Comparison of ENCODE assay signal across 18 cellular contexts in the genomic region with DNA sequence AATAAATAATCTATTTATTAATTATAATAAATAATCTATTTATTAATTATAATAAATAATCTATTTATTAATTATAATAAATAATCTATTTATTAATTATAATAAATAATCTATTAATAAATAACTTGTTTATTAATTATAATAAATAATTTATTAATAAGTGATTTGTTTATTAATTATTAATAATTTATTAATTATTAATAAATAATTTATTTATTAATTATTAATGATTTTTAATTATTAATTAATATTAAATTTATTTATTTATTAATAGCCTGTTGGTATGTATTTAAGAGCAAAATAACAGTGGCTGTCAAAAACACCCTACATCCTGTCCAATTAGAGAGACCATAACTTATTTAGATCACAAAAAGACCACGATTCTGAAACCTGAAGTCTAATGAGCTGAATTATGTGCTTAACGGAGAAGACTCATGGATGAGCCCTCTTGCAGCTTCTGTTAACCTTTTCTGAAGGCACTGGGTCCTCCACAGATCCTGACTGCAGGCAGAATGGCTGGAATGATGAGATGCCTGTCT.
"Had no signal": no experiment of that assay in that cellular context is flagged by ENCODE, and none has a peak within 500 bp of the region (broad histone marks: within the 10 kb centered on the region; RNA-seq: fewer than 3 reads in every experiment).

No MANE protein-coding gene starts in this region.

- H3K4me1 Mint-ChIP-seq: activated B cell treated with CpG ODN at 0.5 μM for 24 hours; activated CD4-positive, alpha-beta T cell treated with anti-CD3 and anti-CD28 coated beads for 36 hours; activated naive CD8-positive, alpha-beta T cell treated with anti-CD3 and anti-CD28 coated beads for 36 hours; endodermal cell had no signal

- H3K36me3 Mint-ChIP-seq: activated naive CD8-positive, alpha-beta T cell treated with anti-CD3 and anti-CD28 coated beads for 36 hours; naive B cell had no signal

- H3K9me3 Mint-ChIP-seq: activated B cell treated with CpG ODN at 0.5 μM for 24 hours; activated naive CD8-positive, alpha-beta T cell treated with anti-CD3 and anti-CD28 coated beads for 36 hours; endodermal cell; stimulated activated naive CD8-positive, alpha-beta T cell treated with anti-CD3 and anti-CD28 coated beads, Interleukin-15, Interleukin-2, amounts not matched to agents 100 ng/mL and 50 ng/mL, for 24 hours had no signal

- H3K4me3 Mint-ChIP-seq: activated B cell treated with CpG ODN at 0.5 μM for 24 hours; activated CD4-positive, alpha-beta T cell treated with anti-CD3 and anti-CD28 coated beads for 36 hours; activated naive CD8-positive, alpha-beta T cell treated with anti-CD3 and anti-CD28 coated beads for 36 hours; endodermal cell; naive B cell; stimulated activated naive CD8-positive, alpha-beta T cell treated with anti-CD3 and anti-CD28 coated beads, Interleukin-15, Interleukin-2, amounts not matched to agents 100 ng/mL and 50 ng/mL, for 24 hours had no signal

- H3K9me3 ChIP-seq: heart left ventricle, lower lobe of right lung, tibial artery had no signal

- DNase-seq: activated B cell treated with CpG ODN at 0.5 μM for 24 hours; activated CD8-positive, alpha-beta memory T cell treated with anti-CD3 and anti-CD28 coated beads, Interleukin-2, amount 50 U/mL, for 48 hours; activated naive CD4-positive, alpha-beta T cell treated with Interleukin-2 at 50 U/mL for 16 hours; central memory CD4-positive, alpha-beta T cell; dorsolateral prefrontal cortex; endodermal cell; heart left ventricle; lower lobe of right lung; naive B cell; occipital lobe; substantia nigra; T-helper 9 cell; tibial artery had no signal

- H3K27ac ChIP-seq: dorsolateral prefrontal cortex, heart left ventricle, lower lobe of right lung, tibial artery had no signal

- H3K27me3 ChIP-seq: heart left ventricle, tibial artery had no signal

- H3K4me1 ChIP-seq: tibial artery had no signal

- ATAC-seq: left lobe of liver had no signal

- FAIRE-seq: astrocyte had no signal

- H3K4me3 ChIP-seq: dorsolateral prefrontal cortex, heart left ventricle, lower lobe of right lung, tibial artery had no signal

- H3K36me3 ChIP-seq: heart left ventricle, lower lobe of right lung, tibial artery had no signal

- H3K27ac Mint-ChIP-seq: activated B cell treated with CpG ODN at 0.5 μM for 24 hours; activated CD4-positive, alpha-beta T cell treated with anti-CD3 and anti-CD28 coated beads for 36 hours; activated naive CD8-positive, alpha-beta T cell treated with anti-CD3 and anti-CD28 coated beads for 36 hours; endodermal cell; naive B cell; stimulated activated naive CD8-positive, alpha-beta T cell treated with anti-CD3 and anti-CD28 coated beads, Interleukin-15, Interleukin-2, amounts not matched to agents 100 ng/mL and 50 ng/mL, for 24 hours had no signal
